ENCODE assay signal across 14 cellular contexts in the genomic region with DNA sequence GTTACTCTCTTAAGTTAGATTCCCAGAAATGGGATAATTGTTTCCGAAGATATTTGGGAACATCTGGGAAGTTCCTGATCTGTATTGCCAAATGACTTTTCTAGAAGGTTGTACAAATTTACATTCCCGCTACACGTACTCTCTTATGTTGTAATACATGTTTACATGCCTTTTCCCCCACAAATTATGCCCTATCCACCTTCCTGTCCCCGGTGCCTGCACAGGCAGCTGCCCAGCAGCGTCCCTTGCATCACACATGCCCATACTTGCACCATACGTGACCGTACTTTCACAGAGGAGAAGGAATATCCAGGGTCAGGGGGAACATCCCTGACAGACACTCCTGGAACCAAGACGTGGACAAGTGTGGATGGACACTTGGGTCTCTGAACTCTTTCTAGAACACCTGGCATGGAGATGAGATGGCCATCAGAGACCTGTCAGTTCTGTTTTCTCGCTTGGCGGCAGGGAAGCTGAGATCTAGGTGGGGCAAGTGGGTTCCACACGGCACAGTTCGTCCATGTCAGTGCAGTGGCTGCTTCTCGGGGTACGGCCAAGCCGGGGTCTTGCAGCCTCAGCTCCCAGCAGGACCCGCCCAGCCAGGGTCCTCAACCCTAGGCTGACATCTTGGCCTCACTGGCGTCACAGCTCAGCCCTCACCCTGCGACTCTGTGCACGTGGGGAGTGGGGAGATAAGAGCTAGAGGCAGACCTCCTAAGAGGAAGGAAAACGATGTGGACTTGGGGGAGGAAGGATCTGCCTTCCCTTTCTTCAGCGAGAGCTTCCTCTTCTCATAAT. TPM values are rescaled to one million over a fixed set of nuclear protein-coding genes. Genes with fewer than 3 reads are reported as not detected.
DNase-seq lines count a peak whose midpoint lies in the region; ATAC-seq and TF ChIP-seq lines count a peak whose summit lies in the region.
"Had no signal": no experiment of that assay in that cellular context is flagged by ENCODE, and none has a peak within 500 bp of the region (broad histone marks: within the 10 kb centered on the region; RNA-seq: fewer than 3 reads in every experiment).

No MANE protein-coding gene starts in this region.

- no peak overlapping the region for H3K27ac ChIP-seq in trophoblast cell (ENCODE audit: low read depth, low read length)
- H3K27ac ChIP-seq: uterus had no signal

- no peak overlapping the region for H3K9ac ChIP-seq in trophoblast cell (ENCODE audit: low read length)

- no peak overlapping the region for H4K8ac ChIP-seq in trophoblast cell (ENCODE audit: low read depth, low read length)

- H2AK5ac ChIP-seq in trophoblast cell (ENCODE audit: low read length), result peak overlapping the region; percentile 39

- H3K79me2 ChIP-seq in trophoblast cell (ENCODE audit: control insufficient read depth, insufficient read depth, low read length, poor library complexity), result no peaks in the 10 kb centered on the region

- no peak overlapping the region for H2BK120ac ChIP-seq in trophoblast cell (ENCODE audit: insufficient read depth, low read length, poor library complexity)

- no peak overlapping the region for H3K4me3 ChIP-seq in epithelial cell of esophagus (ENCODE audit: low read length)
- no peak overlapping the region for H3K4me3 ChIP-seq in trophoblast cell (ENCODE audit: low read depth, low read length)
- H3K4me3 ChIP-seq: uterus had no signal

- no peak for ATAC-seq in activated T-helper 17 cell treated with anti-CD3 and anti-CD28 coated beads, Interleukin-2, amount 50 U/mL, for 72 hours (replicated peaks)
- ATAC-seq: activated CD8-positive, alpha-beta memory T cell treated with anti-CD3 and anti-CD28 coated beads, Interleukin-2, amount 10 ng/mL, durations not matched to agents 7 days and 5 days had no signal

- TF ChIP-seq CTCF in epithelial cell of esophagus (IDR thresholded peaks at IDR 0.05; ENCODE audit: insufficient read depth, low read depth, low read length, missing control alignments), result no peak
- no peak for TF ChIP-seq CTCF in GM13977 (IDR thresholded peaks at IDR 0.05; ENCODE audit: extremely low read depth, insufficient read depth, missing control alignments)

- H3K9me3 ChIP-seq in trophoblast cell (ENCODE audit: insufficient read depth, low read depth, low read length), result peaks cover 11% of the 10 kb centered on the region

- H3K9me3 Mint-ChIP-seq in activated T-helper 17 cell treated with anti-CD3 and anti-CD28 coated beads, Interleukin-2, amount 50 U/mL, for 72 hours, result no peaks in the 10 kb centered on the region

- H3K27ac Mint-ChIP-seq in activated T-helper 17 cell treated with anti-CD3 and anti-CD28 coated beads, Interleukin-2, amount 50 U/mL, for 72 hours, result no peak overlapping the region
- H3K27ac Mint-ChIP-seq: activated CD8-positive, alpha-beta memory T cell treated with anti-CD3 and anti-CD28 coated beads, Interleukin-2, amount 10 ng/mL, durations not matched to agents 7 days and 5 days; activated naive CD4-positive, alpha-beta T cell treated with anti-CD3 and anti-CD28 coated beads for 36 hours had no signal

- H3K4ac ChIP-seq in trophoblast cell (ENCODE audit: low read depth, low read length), result no peak overlapping the region

- no CpG with 5 or more reads among the region's 21 CpGs for whole genome bisulfite sequencing in trophoblast cell (ENCODE audit: extremely low coverage, insufficient coverage, insufficient read length)

- no peak overlapping the region for H3K18ac ChIP-seq in trophoblast cell (ENCODE audit: low read length)

- no peaks in the 10 kb centered on the region for H3K36me3 Mint-ChIP-seq in activated T-helper 17 cell treated with anti-CD3 and anti-CD28 coated beads, Interleukin-2, amount 50 U/mL, for 72 hours (ENCODE audit: low read depth)
- H3K36me3 Mint-ChIP-seq: activated CD8-positive, alpha-beta memory T cell treated with anti-CD3 and anti-CD28 coated beads, Interleukin-2, amount 10 ng/mL, durations not matched to agents 7 days and 5 days had no signal

- no peak overlapping the region for H3K14ac ChIP-seq in trophoblast cell (ENCODE audit: low read length)

- H4K12ac ChIP-seq in trophoblast cell (ENCODE audit: low read depth, low read length), result peak overlapping the region; percentile 15

- no peaks in the 10 kb centered on the region for H3K27me3 Mint-ChIP-seq in activated T-helper 17 cell treated with anti-CD3 and anti-CD28 coated beads, Interleukin-2, amount 50 U/mL, for 72 hours

- H2AFZ ChIP-seq in trophoblast cell (ENCODE audit: insufficient read depth, low read length, poor library complexity), result no peak overlapping the region

- peak overlapping the region; percentile 16 for H4K91ac ChIP-seq in trophoblast cell (ENCODE audit: low read depth, low read length)

- H2BK12ac ChIP-seq in trophoblast cell (ENCODE audit: low read length), result no peak overlapping the region

- no peak overlapping the region for H2BK5ac ChIP-seq in trophoblast cell (ENCODE audit: low read depth, low read length, poor library complexity)

- H3K36me3 ChIP-seq in trophoblast cell (ENCODE audit: control insufficient read depth in 1 of 2, insufficient read depth in 2 of 2, low read length in 2 of 2), result no peaks in the 10 kb centered on the region
- H3K36me3 ChIP-seq: uterus had no signal

- in situ Hi-C loops in GM13977 (cut with MboI; ENCODE audit: low pct_unique_long_range_greater_than_20kb, low sequenced_read_pairs, unreplicated experiment), result no loop called here

- peaks cover 4 to 6% of the 10 kb centered on the region in 2 experiments for H3K4me1 ChIP-seq in trophoblast cell (ENCODE audit: control insufficient read depth in 1 of 2, insufficient read depth in 2 of 2, low read length in 2 of 2)
- H3K4me1 ChIP-seq: uterus had no signal

- H3K79me1 ChIP-seq in trophoblast cell (ENCODE audit: low read length), result peaks cover 1% of the 10 kb centered on the region

- H3K4me2 ChIP-seq in trophoblast cell (ENCODE audit: low read length), result no peak overlapping the region

- H3K27me3 ChIP-seq in trophoblast cell (ENCODE audit: insufficient read depth, low read length), result no peaks in the 10 kb centered on the region
- H3K27me3 ChIP-seq: uterus had no signal

- DNase-seq in GF-D8 (lab: John Stamatoyannopoulos, UW) (peak; percentile 41), OCI-M1 (lab: John Stamatoyannopoulos, UW) (peak; percentile 26), epithelial cell of esophagus (ENCODE audit: low read depth) (peak; percentile 87), trophoblast cell (peak; percentile 51 to 61), GM13977 (ENCODE audit: low spot score) (no peak), DMS79 (lab: John Stamatoyannopoulos, UW) (no peak)
- DNase-seq in activated CD4-positive, CD25-positive, alpha-beta regulatory T cell treated with anti-CD3 and anti-CD28 coated beads, Interleukin-2, amount 50 U/mL, for 72 hours, result no peak
- DNase-seq: activated CD8-positive, alpha-beta memory T cell treated with anti-CD3 and anti-CD28 coated beads, Interleukin-2, amount 10 ng/mL, durations not matched to agents 7 days and 5 days; activated naive CD4-positive, alpha-beta T cell treated with anti-CD3 and anti-CD28 coated beads for 36 hours; head of caudate nucleus; NCI-H526 treated with DMSO at 0.1 percent for 48 hours; stimulated activated CD4-positive, alpha-beta T cell treated with anti-CD3 and anti-CD28 coated beads, Interleukin-2, amount 100 ng/mL, for 48 hours; uterus had no signal

- no peak overlapping the region for H3K4me3 Mint-ChIP-seq in activated T-helper 17 cell treated with anti-CD3 and anti-CD28 coated beads, Interleukin-2, amount 50 U/mL, for 72 hours
- H3K4me3 Mint-ChIP-seq: activated CD8-positive, alpha-beta memory T cell treated with anti-CD3 and anti-CD28 coated beads, Interleukin-2, amount 10 ng/mL, durations not matched to agents 7 days and 5 days; activated naive CD4-positive, alpha-beta T cell treated with anti-CD3 and anti-CD28 coated beads for 36 hours had no signal

- H3K4me1 Mint-ChIP-seq in activated T-helper 17 cell treated with anti-CD3 and anti-CD28 coated beads, Interleukin-2, amount 50 U/mL, for 72 hours, result no peaks in the 10 kb centered on the region
- H3K4me1 Mint-ChIP-seq: activated CD8-positive, alpha-beta memory T cell treated with anti-CD3 and anti-CD28 coated beads, Interleukin-2, amount 10 ng/mL, durations not matched to agents 7 days and 5 days had no signal

- H3K23ac ChIP-seq in trophoblast cell (ENCODE audit: low read length), result no peak overlapping the region

RNA-seq across cellular contexts. Expression of a gene that starts 24.0 kb away (rescaled TPM):
- polyA plus RNA-seq in trophoblast cell (2013), result 4.4 and 4.5 TPM in 2 replicates
- total RNA-seq in activated T-helper 17 cell treated with anti-CD3 and anti-CD28 coated beads, Interleukin-2, amount 50 U/mL, for 72 hours, result 1 to 10 TPM; 5.6 to 7.9 TPM

Comparison
In these comparisons a context has a peak if more than half of its experiments do, and no peak if none do; other contexts are left out.
1. DNase-seq: peak in GF-D8 (single experiment), OCI-M1 (single experiment), epithelial cell of esophagus (single experiment) and trophoblast cell (2 of 2); none in GM13977 (single experiment), activated CD4-positive, CD25-positive, alpha-beta regulatory T cell treated with anti-CD3 and anti-CD28 coated beads, Interleukin-2, amount 50 U/mL, for 72 hours (single experiment) and DMS79 (single experiment).